ENCODE assay signal across 25 cellular contexts in genomic region chr22:22345781-22346180, GRCh38.
"Had no signal": no experiment of that assay in that cellular context is flagged by ENCODE, and none has a peak within 500 bp of the region (broad histone marks: within the 10 kb centered on the region; RNA-seq: fewer than 3 reads in every experiment).

No MANE protein-coding gene starts in this region.

- DNase-seq: dermis blood vessel endothelial cell; dorsolateral prefrontal cortex; effector CD4-positive, alpha-beta T cell; effector memory CD4-positive, alpha-beta T cell; esophagus squamous epithelium; foreskin fibroblast; foreskin melanocyte; gastrocnemius medialis; glutamatergic neuron; head of caudate nucleus; heart right ventricle; hippocampal formation; left cardiac atrium; left lung; left ventricle myocardium superior; lower lobe of right lung; mesenchymal stem cell; mucosa of descending colon; naive B cell; naive thymus-derived CD8-positive, alpha-beta T cell had no signal

- H3K27me3 Mint-ChIP-seq: naive B cell had no signal

- H3K4me3 ChIP-seq: coronary artery, dorsolateral prefrontal cortex, esophagus squamous epithelium, gastrocnemius medialis, heart right ventricle, left lung, lower lobe of right lung, mucosa of descending colon had no signal

- H3K4me1 ChIP-seq: esophagus squamous epithelium, gastrocnemius medialis, lower lobe of right lung had no signal

- H3K4me1 Mint-ChIP-seq: mesothelial cell of epicardium had no signal

- H3K27ac ChIP-seq: coronary artery, dorsolateral prefrontal cortex, esophagus squamous epithelium, gastrocnemius medialis, heart right ventricle, left lung, lower lobe of right lung had no signal

- H3K36me3 ChIP-seq: esophagus squamous epithelium, gastrocnemius medialis, heart right ventricle, left lung, lower lobe of right lung had no signal

- H3K9me3 Mint-ChIP-seq: mesothelial cell of epicardium; naive B cell; naive thymus-derived CD8-positive, alpha-beta T cell had no signal

- H3K9me3 ChIP-seq: esophagus squamous epithelium, gastrocnemius medialis, heart right ventricle, left lung, lower lobe of right lung, mucosa of descending colon had no signal

- FAIRE-seq: endothelial cell of umbilical vein, islet of Langerhans, keratinocyte had no signal

- H3K36me3 Mint-ChIP-seq: mesothelial cell of epicardium; naive B cell; naive thymus-derived CD8-positive, alpha-beta T cell had no signal

- H3K27ac Mint-ChIP-seq: mesothelial cell of epicardium; naive thymus-derived CD8-positive, alpha-beta T cell had no signal

- H3K4me3 Mint-ChIP-seq: mesothelial cell of epicardium; naive B cell; naive thymus-derived CD8-positive, alpha-beta T cell had no signal

- ATAC-seq: gastrocnemius medialis; heart right ventricle; left cardiac atrium; left lung; left ventricle myocardium superior; lower lobe of right lung; mucosa of descending colon; naive thymus-derived CD8-positive, alpha-beta T cell had no signal
